In the genomic region with DNA sequence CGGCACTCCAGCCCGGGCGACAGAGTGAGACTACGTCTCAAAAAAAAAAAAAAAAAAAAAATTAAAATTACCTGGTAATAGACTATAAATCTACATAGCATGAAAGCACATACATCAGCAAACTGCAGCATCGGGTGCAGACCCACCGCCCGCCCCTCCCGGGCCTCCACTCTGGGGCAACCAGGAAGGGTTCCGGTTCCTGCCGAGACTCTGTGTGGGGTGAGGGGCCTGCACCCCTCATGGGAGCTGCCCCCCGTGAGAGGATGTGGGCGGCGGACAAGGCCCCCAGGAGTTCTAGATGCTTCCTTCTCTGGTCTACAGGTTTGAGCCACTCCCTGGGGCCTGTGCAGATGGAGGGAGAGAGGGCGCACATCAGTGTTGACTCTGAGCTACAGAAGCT, we compare ENCODE assay signal across 1 cellular context.
TF ChIP-seq lines count a peak whose summit lies in the region.

No MANE protein-coding gene starts in this region.

TF ChIP-seq in HEK293, 187 proteins besides CTCF, POLR2A, EP300 and RAD21:
- no peak for TF ChIP-seq ZNF626 (tag by site-specific recombination; IDR thresholded peaks at IDR 0.05)
- TF ChIP-seq ZIC2 (tag by site-specific recombination; IDR thresholded peaks at IDR 0.05) = peak; percentile 16; the same call in 1 of the 2 replicates
- no peak for TF ChIP-seq ZNF843 (tag by site-specific recombination; IDR thresholded peaks at IDR 0.05)
- peak; percentile 87 for TF ChIP-seq GLIS1 (tag by site-specific recombination; IDR thresholded peaks at IDR 0.05)
